Comparison of ENCODE assay signal across 10 cellular contexts in genomic region chr5:79794347-79794746, GRCh38.
"Had no signal": no experiment of that assay in that cellular context is flagged by ENCODE, and none has a peak within 500 bp of the region (broad histone marks: within the 10 kb centered on the region; RNA-seq: fewer than 3 reads in every experiment).

No MANE protein-coding gene starts in this region.

- H3K36me3 ChIP-seq: neural progenitor cell had no signal

- H3K9ac ChIP-seq: neural progenitor cell, parathyroid adenoma had no signal

- H3K27me3 ChIP-seq: hepatocyte, neural progenitor cell had no signal

- H3K4me3 ChIP-seq: hepatocyte, neural progenitor cell, smooth muscle cell had no signal

- FAIRE-seq: TTC549, urothelium cell line had no signal

- H3K27ac ChIP-seq: hepatocyte, neural progenitor cell, parathyroid adenoma had no signal

- DNase-seq: activated T-cell treated with anti-CD3 and anti-CD28 coated beads, Interleukin-2, amount 50 U/mL, for 1 hour; amniotic stem cell; cortex of kidney; effector CD8-positive, alpha-beta T cell had no signal

- H3K4me1 ChIP-seq: neural progenitor cell, parathyroid adenoma had no signal
